In the genomic region with DNA sequence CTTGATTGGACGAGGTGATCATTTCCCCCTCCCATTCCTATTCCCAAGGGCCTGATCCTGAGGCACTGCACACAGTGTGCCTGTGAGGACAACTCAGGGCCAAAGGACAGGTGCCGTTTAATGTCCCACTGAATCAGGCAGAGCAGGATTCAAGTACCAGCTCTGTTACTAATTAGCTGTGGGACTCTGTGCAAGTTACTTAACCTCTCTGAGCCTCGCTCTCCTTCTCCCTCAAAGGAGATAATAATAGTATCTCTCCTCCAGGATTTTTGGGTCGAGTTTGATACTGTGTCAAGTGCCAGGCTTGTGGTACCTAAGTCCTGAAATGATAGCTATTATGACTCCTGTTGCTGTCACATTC, we compare ENCODE assay signal across 2 cellular contexts.
TF ChIP-seq lines count a peak whose summit lies in the region.

No MANE protein-coding gene starts in this region.

TF ChIP-seq in H1, 55 proteins besides CTCF, POLR2A, EP300 and RAD21:
- TF ChIP-seq SP1 (IDR thresholded peaks at IDR 0.05; ENCODE audit: low read depth, low read length) (no peak), SP4 (IDR thresholded peaks at IDR 0.05; ENCODE audit: low read length) (no peak), BCL11A (IDR thresholded peaks at IDR 0.05; ENCODE audit: low read depth in 2 of 2, low read length in 2 of 2) (no peak), ASH2L (IDR thresholded peaks at IDR 0.05; ENCODE audit: low read length) (no peak), CBX8 (IDR thresholded peaks at IDR 0.05; ENCODE audit: borderline replicate concordance, low read depth, low read length) (no peak), RFX5 (IDR thresholded peaks at IDR 0.05; ENCODE audit: borderline replicate concordance, low read depth, low read length) (no peak), TAF1 (IDR thresholded peaks at IDR 0.05; ENCODE audit: low read depth, low read length) (no peak), NANOG (IDR thresholded peaks at IDR 0.05; ENCODE audit: insufficient read depth, low read depth, low read length, poor library complexity, severe bottlenecking) (no peak), TCF12 (IDR thresholded peaks at IDR 0.05; ENCODE audit: low read depth, low read length) (no peak), RXRA (IDR thresholded peaks at IDR 0.05; ENCODE audit: insufficient read depth, low read depth, low read length) (no peak), KDM4A (IDR thresholded peaks at IDR 0.05; ENCODE audit: low read depth, low read length, severe bottlenecking) (no peak), TAF7 (optimal IDR thresholded peaks at IDR 0.05; ENCODE audit: borderline replicate concordance, low read depth, low read length) (no peak), GABPA (IDR thresholded peaks at IDR 0.05; ENCODE audit: borderline replicate concordance, insufficient read depth, low read length) (no peak)

TF ChIP-seq in HepG2, 621 proteins besides CTCF, POLR2A, EP300 and RAD21 (continues in another document):
- no peak for TF ChIP-seq CBX2 (IDR thresholded peaks at IDR 0.05; ENCODE audit: low read depth, low read length)
- TF ChIP-seq CBX2 (CRISPR knock-in tag; IDR thresholded peaks at IDR 0.05; ENCODE audit: low read depth) = no peak
- TF ChIP-seq, protein P1, sequence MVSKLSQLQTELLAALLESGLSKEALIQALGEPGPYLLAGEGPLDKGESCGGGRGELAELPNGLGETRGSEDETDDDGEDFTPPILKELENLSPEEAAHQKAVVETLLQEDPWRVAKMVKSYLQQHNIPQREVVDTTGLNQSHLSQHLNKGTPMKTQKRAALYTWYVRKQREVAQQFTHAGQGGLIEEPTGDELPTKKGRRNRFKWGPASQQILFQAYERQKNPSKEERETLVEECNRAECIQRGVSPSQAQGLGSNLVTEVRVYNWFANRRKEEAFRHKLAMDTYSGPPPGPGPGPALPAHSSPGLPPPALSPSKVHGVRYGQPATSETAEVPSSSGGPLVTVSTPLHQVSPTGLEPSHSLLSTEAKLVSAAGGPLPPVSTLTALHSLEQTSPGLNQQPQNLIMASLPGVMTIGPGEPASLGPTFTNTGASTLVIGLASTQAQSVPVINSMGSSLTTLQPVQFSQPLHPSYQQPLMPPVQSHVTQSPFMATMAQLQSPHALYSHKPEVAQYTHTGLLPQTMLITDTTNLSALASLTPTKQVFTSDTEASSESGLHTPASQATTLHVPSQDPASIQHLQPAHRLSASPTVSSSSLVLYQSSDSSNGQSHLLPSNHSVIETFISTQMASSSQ (IDR thresholded peaks at IDR 0.05; ENCODE audit: low read depth) = no peak
- TF ChIP-seq, protein P1 (CRISPR knock-in tag; IDR thresholded peaks at IDR 0.05; ENCODE audit: borderline replicate concordance) = no peak
- no peak for TF ChIP-seq ZFP36 (IDR thresholded peaks at IDR 0.05; ENCODE audit: borderline replicate concordance, low read depth, low read length, partially characterized antibody)
- TF ChIP-seq ZNF746 (CRISPR knock-in tag; IDR thresholded peaks at IDR 0.05) = no peak
- TF ChIP-seq ZNF749 (CRISPR knock-in tag; IDR thresholded peaks at IDR 0.05; ENCODE audit: borderline replicate concordance) = no peak
- TF ChIP-seq MEIS2 (CRISPR knock-in tag; IDR thresholded peaks at IDR 0.05) = no peak
- TF ChIP-seq ESRRA (CRISPR knock-in tag; IDR thresholded peaks at IDR 0.05; ENCODE audit: low read depth) = no peak
- no peak for TF ChIP-seq SNRNP70 (IDR thresholded peaks at IDR 0.05; ENCODE audit: low read depth, low read length)
- peak; percentile 25; the same call in 1 of the 2 replicates for TF ChIP-seq ZNF563 (CRISPR knock-in tag; IDR thresholded peaks at IDR 0.05)
- TF ChIP-seq ZNF430 (CRISPR knock-in tag; IDR thresholded peaks at IDR 0.05) = no peak
- TF ChIP-seq WIZ (CRISPR knock-in tag; IDR thresholded peaks at IDR 0.05) = 0 out of 2 replicates have a peak, but pooled peaks have one; percentile 6
- TF ChIP-seq CBX5 (CRISPR knock-in tag; IDR thresholded peaks at IDR 0.05; ENCODE audit: borderline replicate concordance) = no peak
- 0 out of 2 replicates have a peak, but pooled peaks have one; percentile 16 for TF ChIP-seq NR2C2 (CRISPR knock-in tag; IDR thresholded peaks at IDR 0.05; ENCODE audit: borderline replicate concordance)
- no peak for TF ChIP-seq ZNF589 (CRISPR knock-in tag; conservative IDR thresholded peaks at IDR 0.05)
- TF ChIP-seq, protein P2, sequence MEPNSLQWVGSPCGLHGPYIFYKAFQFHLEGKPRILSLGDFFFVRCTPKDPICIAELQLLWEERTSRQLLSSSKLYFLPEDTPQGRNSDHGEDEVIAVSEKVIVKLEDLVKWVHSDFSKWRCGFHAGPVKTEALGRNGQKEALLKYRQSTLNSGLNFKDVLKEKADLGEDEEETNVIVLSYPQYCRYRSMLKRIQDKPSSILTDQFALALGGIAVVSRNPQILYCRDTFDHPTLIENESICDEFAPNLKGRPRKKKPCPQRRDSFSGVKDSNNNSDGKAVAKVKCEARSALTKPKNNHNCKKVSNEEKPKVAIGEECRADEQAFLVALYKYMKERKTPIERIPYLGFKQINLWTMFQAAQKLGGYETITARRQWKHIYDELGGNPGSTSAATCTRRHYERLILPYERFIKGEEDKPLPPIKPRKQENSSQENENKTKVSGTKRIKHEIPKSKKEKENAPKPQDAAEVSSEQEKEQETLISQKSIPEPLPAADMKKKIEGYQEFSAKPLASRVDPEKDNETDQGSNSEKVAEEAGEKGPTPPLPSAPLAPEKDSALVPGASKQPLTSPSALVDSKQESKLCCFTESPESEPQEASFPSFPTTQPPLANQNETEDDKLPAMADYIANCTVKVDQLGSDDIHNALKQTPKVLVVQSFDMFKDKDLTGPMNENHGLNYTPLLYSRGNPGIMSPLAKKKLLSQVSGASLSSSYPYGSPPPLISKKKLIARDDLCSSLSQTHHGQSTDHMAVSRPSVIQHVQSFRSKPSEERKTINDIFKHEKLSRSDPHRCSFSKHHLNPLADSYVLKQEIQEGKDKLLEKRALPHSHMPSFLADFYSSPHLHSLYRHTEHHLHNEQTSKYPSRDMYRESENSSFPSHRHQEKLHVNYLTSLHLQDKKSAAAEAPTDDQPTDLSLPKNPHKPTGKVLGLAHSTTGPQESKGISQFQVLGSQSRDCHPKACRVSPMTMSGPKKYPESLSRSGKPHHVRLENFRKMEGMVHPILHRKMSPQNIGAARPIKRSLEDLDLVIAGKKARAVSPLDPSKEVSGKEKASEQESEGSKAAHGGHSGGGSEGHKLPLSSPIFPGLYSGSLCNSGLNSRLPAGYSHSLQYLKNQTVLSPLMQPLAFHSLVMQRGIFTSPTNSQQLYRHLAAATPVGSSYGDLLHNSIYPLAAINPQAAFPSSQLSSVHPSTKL (CRISPR knock-in tag; IDR thresholded peaks at IDR 0.05) = no peak
- TF ChIP-seq ZNF768 (CRISPR knock-in tag; IDR thresholded peaks at IDR 0.05) = peak; percentile 94
- no peak for TF ChIP-seq ZNF335 (CRISPR knock-in tag; IDR thresholded peaks at IDR 0.05)
- TF ChIP-seq ZMYM3 (CRISPR knock-in tag; IDR thresholded peaks at IDR 0.05) = peak; percentile 81; the same call in 1 of the 2 replicates
- TF ChIP-seq ZBTB8A (CRISPR knock-in tag; IDR thresholded peaks at IDR 0.05; ENCODE audit: borderline replicate concordance, low read depth) = no peak
- no peak for TF ChIP-seq MAFK (conservative IDR thresholded peaks at IDR 0.05 in 1 of 2, IDR thresholded peaks at IDR 0.05 in 1 of 2; ENCODE audit: low read length in 2 of 2)
- TF ChIP-seq, protein P3, sequence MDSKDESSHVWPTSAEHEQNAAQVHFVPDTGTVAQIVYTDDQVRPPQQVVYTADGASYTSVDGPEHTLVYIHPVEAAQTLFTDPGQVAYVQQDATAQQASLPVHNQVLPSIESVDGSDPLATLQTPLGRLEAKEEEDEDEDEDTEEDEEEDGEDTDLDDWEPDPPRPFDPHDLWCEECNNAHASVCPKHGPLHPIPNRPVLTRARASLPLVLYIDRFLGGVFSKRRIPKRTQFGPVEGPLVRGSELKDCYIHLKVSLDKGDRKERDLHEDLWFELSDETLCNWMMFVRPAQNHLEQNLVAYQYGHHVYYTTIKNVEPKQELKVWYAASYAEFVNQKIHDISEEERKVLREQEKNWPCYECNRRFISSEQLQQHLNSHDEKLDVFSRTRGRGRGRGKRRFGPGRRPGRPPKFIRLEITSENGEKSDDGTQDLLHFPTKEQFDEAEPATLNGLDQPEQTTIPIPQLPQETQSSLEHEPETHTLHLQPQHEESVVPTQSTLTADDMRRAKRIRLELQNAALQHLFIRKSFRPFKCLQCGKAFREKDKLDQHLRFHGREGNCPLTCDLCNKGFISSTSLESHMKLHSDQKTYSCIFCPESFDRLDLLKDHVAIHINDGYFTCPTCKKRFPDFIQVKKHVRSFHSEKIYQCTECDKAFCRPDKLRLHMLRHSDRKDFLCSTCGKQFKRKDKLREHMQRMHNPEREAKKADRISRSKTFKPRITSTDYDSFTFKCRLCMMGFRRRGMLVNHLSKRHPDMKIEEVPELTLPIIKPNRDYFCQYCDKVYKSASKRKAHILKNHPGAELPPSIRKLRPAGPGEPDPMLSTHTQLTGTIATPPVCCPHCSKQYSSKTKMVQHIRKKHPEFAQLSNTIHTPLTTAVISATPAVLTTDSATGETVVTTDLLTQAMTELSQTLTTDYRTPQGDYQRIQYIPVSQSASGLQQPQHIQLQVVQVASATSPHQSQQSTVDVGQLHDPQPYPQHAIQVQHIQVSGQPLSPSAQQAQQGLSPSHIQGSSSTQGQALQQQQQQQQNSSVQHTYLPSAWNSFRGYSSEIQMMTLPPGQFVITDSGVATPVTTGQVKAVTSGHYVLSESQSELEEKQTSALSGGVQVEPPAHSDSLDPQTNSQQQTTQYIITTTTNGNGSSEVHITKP (CRISPR knock-in tag; IDR thresholded peaks at IDR 0.05; ENCODE audit: low read depth) = no peak
- TF ChIP-seq, protein P4, sequence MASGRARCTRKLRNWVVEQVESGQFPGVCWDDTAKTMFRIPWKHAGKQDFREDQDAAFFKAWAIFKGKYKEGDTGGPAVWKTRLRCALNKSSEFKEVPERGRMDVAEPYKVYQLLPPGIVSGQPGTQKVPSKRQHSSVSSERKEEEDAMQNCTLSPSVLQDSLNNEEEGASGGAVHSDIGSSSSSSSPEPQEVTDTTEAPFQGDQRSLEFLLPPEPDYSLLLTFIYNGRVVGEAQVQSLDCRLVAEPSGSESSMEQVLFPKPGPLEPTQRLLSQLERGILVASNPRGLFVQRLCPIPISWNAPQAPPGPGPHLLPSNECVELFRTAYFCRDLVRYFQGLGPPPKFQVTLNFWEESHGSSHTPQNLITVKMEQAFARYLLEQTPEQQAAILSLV (CRISPR knock-in tag; IDR thresholded peaks at IDR 0.05; ENCODE audit: borderline replicate concordance) = 0 out of 2 replicates have a peak, but pooled peaks have one; percentile 6
- TF ChIP-seq ARNT (IDR thresholded peaks at IDR 0.05) = no peak
- TF ChIP-seq, protein P5, sequence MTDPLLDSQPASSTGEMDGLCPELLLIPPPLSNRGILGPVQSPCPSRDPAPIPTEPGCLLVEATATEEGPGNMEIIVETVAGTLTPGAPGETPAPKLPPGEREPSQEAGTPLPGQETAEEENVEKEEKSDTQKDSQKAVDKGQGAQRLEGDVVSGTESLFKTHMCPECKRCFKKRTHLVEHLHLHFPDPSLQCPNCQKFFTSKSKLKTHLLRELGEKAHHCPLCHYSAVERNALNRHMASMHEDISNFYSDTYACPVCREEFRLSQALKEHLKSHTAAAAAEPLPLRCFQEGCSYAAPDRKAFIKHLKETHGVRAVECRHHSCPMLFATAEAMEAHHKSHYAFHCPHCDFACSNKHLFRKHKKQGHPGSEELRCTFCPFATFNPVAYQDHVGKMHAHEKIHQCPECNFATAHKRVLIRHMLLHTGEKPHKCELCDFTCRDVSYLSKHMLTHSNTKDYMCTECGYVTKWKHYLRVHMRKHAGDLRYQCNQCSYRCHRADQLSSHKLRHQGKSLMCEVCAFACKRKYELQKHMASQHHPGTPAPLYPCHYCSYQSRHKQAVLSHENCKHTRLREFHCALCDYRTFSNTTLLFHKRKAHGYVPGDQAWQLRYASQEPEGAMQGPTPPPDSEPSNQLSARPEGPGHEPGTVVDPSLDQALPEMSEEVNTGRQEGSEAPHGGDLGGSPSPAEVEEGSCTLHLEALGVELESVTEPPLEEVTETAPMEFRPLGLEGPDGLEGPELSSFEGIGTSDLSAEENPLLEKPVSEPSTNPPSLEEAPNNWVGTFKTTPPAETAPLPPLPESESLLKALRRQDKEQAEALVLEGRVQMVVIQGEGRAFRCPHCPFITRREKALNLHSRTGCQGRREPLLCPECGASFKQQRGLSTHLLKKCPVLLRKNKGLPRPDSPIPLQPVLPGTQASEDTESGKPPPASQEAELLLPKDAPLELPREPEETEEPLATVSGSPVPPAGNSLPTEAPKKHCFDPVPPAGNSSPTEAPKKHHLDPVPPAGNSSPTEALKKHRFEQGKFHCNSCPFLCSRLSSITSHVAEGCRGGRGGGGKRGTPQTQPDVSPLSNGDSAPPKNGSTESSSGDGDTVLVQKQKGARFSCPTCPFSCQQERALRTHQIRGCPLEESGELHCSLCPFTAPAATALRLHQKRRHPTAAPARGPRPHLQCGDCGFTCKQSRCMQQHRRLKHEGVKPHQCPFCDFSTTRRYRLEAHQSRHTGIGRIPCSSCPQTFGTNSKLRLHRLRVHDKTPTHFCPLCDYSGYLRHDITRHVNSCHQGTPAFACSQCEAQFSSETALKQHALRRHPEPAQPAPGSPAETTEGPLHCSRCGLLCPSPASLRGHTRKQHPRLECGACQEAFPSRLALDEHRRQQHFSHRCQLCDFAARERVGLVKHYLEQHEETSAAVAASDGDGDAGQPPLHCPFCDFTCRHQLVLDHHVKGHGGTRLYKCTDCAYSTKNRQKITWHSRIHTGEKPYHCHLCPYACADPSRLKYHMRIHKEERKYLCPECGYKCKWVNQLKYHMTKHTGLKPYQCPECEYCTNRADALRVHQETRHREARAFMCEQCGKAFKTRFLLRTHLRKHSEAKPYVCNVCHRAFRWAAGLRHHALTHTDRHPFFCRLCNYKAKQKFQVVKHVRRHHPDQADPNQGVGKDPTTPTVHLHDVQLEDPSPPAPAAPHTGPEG (CRISPR knock-in tag; IDR thresholded peaks at IDR 0.05) = no peak
- TF ChIP-seq AKAP8 (CRISPR knock-in tag; IDR thresholded peaks at IDR 0.05) = 0 out of 2 replicates have a peak, but pooled peaks have one; percentile 6
- TF ChIP-seq ZNF451 (CRISPR knock-in tag; IDR thresholded peaks at IDR 0.05) = no peak
